8 cellular contexts compared by ENCODE assay signal in genomic region chr2:50143822-50144575, GRCh38.
A peak's percentile ranks its signal among the peaks of the same experiment; 100 is the strongest.
DNase-seq lines count a peak whose midpoint lies in the region; ATAC-seq, FAIRE-seq and TF ChIP-seq lines count a peak whose summit lies in the region.

No MANE protein-coding gene starts in this region.

- no peaks in the 10 kb centered on the region for H4K20me1 ChIP-seq in HCT116 (ENCODE audit: insufficient read depth)

- no peak for TF ChIP-seq EP300 in A549 (IDR thresholded peaks at IDR 0.05)

- ATAC-seq in A549 (peak; percentile 95 to 99), HCT116 (no peak), lung (ENCODE audit: insufficient read depth, low FRiP score) (peak; percentile 86), upper lobe of right lung (peak; percentile 82)

- no peak for FAIRE-seq in A549 (lab: Jason Lieb, UNC)

- TF ChIP-seq RAD21 in A549 (conservative IDR thresholded peaks at IDR 0.05 in 1 of 2, IDR thresholded peaks at IDR 0.05 in 1 of 2) (peak; percentile 72 to 75), HCT116 (IDR thresholded peaks at IDR 0.05; ENCODE audit: low read depth) (peak; percentile 19; the same call in 1 of the 2 replicates)

- H3K9ac ChIP-seq in HCT116 (ENCODE audit: low read length) (no peak overlapping the region), colonic mucosa (ENCODE audit: low read depth in 2 of 2, low read length in 2 of 2) (no peak overlapping the region)

- DNase-seq in A549 (ENCODE audit: low read depth in 1 of 2, low spot score in 1 of 2) (peak; percentile 15 to 57), GM10266 (ENCODE audit: extremely low spot score) (peak; percentile 30), HCT116 (ENCODE audit: low read depth, low spot score) (no peak), Peyer's patch (no peak), colonic mucosa (no peak), lung (ENCODE audit: low spot score) (no peak), upper lobe of right lung (no peak)

- H3K4me2 ChIP-seq in A549 (peak overlapping the region; percentile 94), HCT116 (ENCODE audit: low read length) (peak overlapping the region; percentile 36)

- no TSS peak for BruUV-seq in HCT116 (replicated peaks; lab: Mats Ljungman, UMichigan)

- H3K27me3 ChIP-seq in HCT116 (ENCODE audit: insufficient read depth, low read length) (no peaks in the 10 kb centered on the region), Peyer's patch (no peaks in the 10 kb centered on the region), colonic mucosa (no peaks in the 10 kb centered on the region), lung (ENCODE audit: control insufficient read depth, insufficient read depth) (no peaks in the 10 kb centered on the region), upper lobe of right lung (no peaks in the 10 kb centered on the region)

- H2AFZ ChIP-seq in HCT116 (ENCODE audit: low read depth, low read length, poor library complexity, severe bottlenecking), result no peak overlapping the region

- no peak for TF ChIP-seq POLR2A in A549 (IDR thresholded peaks at IDR 0.05; ENCODE audit: low read length)
- no peak for TF ChIP-seq POLR2A in HCT116 (IDR thresholded peaks at IDR 0.05; ENCODE audit: borderline replicate concordance, extremely low read depth, insufficient read depth, insufficient read length)
- no peak for TF ChIP-seq POLR2A in Peyer's patch (IDR thresholded peaks at IDR 0.05)

- H3K9me3 ChIP-seq in A549 (no peaks in the 10 kb centered on the region), HCT116 (ENCODE audit: control insufficient read depth in 1 of 2, insufficient read depth in 1 of 2, low read depth in 1 of 2, low read length in 2 of 2) (peaks cover 0 to 10% of the 10 kb centered on the region in 2 experiments; a peak in 2 of 4 replicates), Peyer's patch (no peaks in the 10 kb centered on the region), colonic mucosa (no peaks in the 10 kb centered on the region), lung (ENCODE audit: control insufficient read depth in 2 of 2, insufficient read depth in 1 of 2, low read length in 1 of 2) (no peaks in the 10 kb centered on the region), upper lobe of right lung (no peaks in the 10 kb centered on the region)

- WGBS in A549 (ENCODE audit: missing lambda C conversion rate), result 25% methylated on average over 5 of the region's 5 CpGs
- WGBS in lung, 2 donors, result 29 to 45% methylated on average over 5 of the region's 5 CpGs

- RAD21 ChIA-PET in HCT116 (lab: Charles Lee; ENCODE audit: low non-redundant PET in 1 of 2, low total read pairs in 2 of 2, uncharacterized antibody in 2 of 2, unreplicated experiment in 2 of 2), result no interaction called here

- TF ChIP-seq CTCF in A549 (IDR thresholded peaks at IDR 0.05) (peak; percentile 81), GM10266 (IDR thresholded peaks at IDR 0.05; ENCODE audit: control insufficient read depth, insufficient read depth, low read depth, missing control alignments) (peak; percentile 51), HCT116 (IDR thresholded peaks at IDR 0.05 in 2 of 3, conservative IDR thresholded peaks at IDR 0.05 in 1 of 3; ENCODE audit: borderline replicate concordance in 1 of 3, insufficient read depth in 1 of 3, low read depth in 2 of 3, low read length in 2 of 3) (peak; percentile 4 to 32 (median 25); a peak in 2 of 6 replicates), LNCAP (IDR thresholded peaks at IDR 0.05) (peak; percentile 45; the same call in 1 of the 2 replicates), Peyer's patch (IDR thresholded peaks at IDR 0.05) (peak in 4 of 6 experiments; percentile 34 to 75 (median 64)), colonic mucosa (IDR thresholded peaks at IDR 0.05) (peak; percentile 48), lung (IDR thresholded peaks at IDR 0.05; ENCODE audit: control extremely low read depth, extremely low read depth) (no peak), upper lobe of right lung (IDR thresholded peaks at IDR 0.05) (peak; percentile 61)

- no peaks in the 10 kb centered on the region for H3K9me2 ChIP-seq in HCT116 (ENCODE audit: insufficient read depth)

- intact Hi-C loops in HCT116 (cut with micrococcal nuclease) (loop anchor here (5.0 kb wide), 1 partner anchor 1542 kb away; no protein-coding TSS in a partner anchor), colonic mucosa (cut with DNase I) (no loop called here), upper lobe of right lung (cut with DNase I) (no loop called here)

- CTCF ChIA-PET in A549 (lab: Yijun Ruan, JAX), result interaction anchor here (0.7 to 2.1 kb wide), 14 partner anchors 9 to 1543 kb away, joined by 3 to 11 read pairs (median 4); no protein-coding TSS in a partner anchor
- CTCF ChIA-PET in HCT116 (lab: Charles Lee), result interaction anchor here (0.7 to 1.2 kb wide), 2 partner anchors 456 to 1544 kb away, joined by 3 to 6 read pairs; no protein-coding TSS in a partner anchor

- H3K36me3 ChIP-seq in HCT116 (ENCODE audit: control insufficient read depth in 1 of 2, insufficient read depth in 2 of 2, low read length in 2 of 2) (no peaks in the 10 kb centered on the region), Peyer's patch (no peaks in the 10 kb centered on the region), colonic mucosa (no peaks in the 10 kb centered on the region), lung (ENCODE audit: control insufficient read depth in 2 of 2, insufficient read depth in 2 of 2, low read length in 2 of 2) (no peaks in the 10 kb centered on the region), upper lobe of right lung (no peaks in the 10 kb centered on the region)

- POLR2A ChIA-PET in A549 (lab: Yijun Ruan, JAX) (no interaction called here), HCT116 (lab: Charles Lee) (no interaction called here)

- H3K27ac ChIP-seq in A549 (peak overlapping the region; percentile 44 to 59; a peak in 3 of 6 replicates), HCT116 (ENCODE audit: low read depth, low read length) (no peak overlapping the region), Peyer's patch (no peak overlapping the region), colonic mucosa (no peak overlapping the region), lung (ENCODE audit: low read depth in 1 of 2, low read length in 1 of 2) (no peak overlapping the region), upper lobe of right lung (no peak overlapping the region)

- no peaks in the 10 kb centered on the region for H3K79me2 ChIP-seq in HCT116 (ENCODE audit: insufficient read depth, low read length)

- no peaks in the 10 kb centered on the region for H3K4me1 ChIP-seq in A549
- H3K4me1 ChIP-seq in HCT116 (ENCODE audit: control insufficient read depth in 1 of 2, insufficient read depth in 2 of 2, low read length in 2 of 2), result no peaks in the 10 kb centered on the region
- H3K4me1 ChIP-seq in Peyer's patch, result peaks cover 0 to 6% (median 0%) of the 10 kb centered on the region in 4 donors
- H3K4me1 ChIP-seq in colonic mucosa, result no peaks in the 10 kb centered on the region
- no peaks in the 10 kb centered on the region for H3K4me1 ChIP-seq in lung (ENCODE audit: control insufficient read depth in 2 of 2, insufficient read depth in 2 of 2, low read length in 2 of 2)
- H3K4me1 ChIP-seq in upper lobe of right lung, result no peaks in the 10 kb centered on the region

- peak overlapping the region; percentile 42 for H3K4me3 ChIP-seq in A549
- no peak overlapping the region for H3K4me3 ChIP-seq in HCT116 (replicated peaks in 1 of 2; ENCODE audit: low read depth in 1 of 2, low read length in 2 of 2)
- peak overlapping the region in 2 of 4 donors; percentile 22 to 37 for H3K4me3 ChIP-seq in Peyer's patch
- no peak overlapping the region for H3K4me3 ChIP-seq in colonic mucosa
- H3K4me3 ChIP-seq in lung, result peak overlapping the region; percentile 16
- H3K4me3 ChIP-seq in upper lobe of right lung, result peak overlapping the region; percentile 37

TF ChIP-seq in A549, 52 proteins besides CTCF, POLR2A, EP300 and RAD21:
- TF ChIP-seq ZNF302 (CRISPR knock-in tag; IDR thresholded peaks at IDR 0.05) (no peak), HOXB13 (CRISPR knock-in tag; IDR thresholded peaks at IDR 0.05; ENCODE audit: low read depth) (no peak), EHF (CRISPR knock-in tag; IDR thresholded peaks at IDR 0.05) (no peak), HEYL (CRISPR knock-in tag; IDR thresholded peaks at IDR 0.05) (no peak), SMC3 (IDR thresholded peaks at IDR 0.05) (peak; percentile 63)

TF ChIP-seq in HCT116, 20 proteins besides CTCF, POLR2A, EP300 and RAD21:
- TF ChIP-seq EZH2phosphoT487 (IDR thresholded peaks at IDR 0.05; ENCODE audit: borderline replicate concordance) (no peak), CBX3 (IDR thresholded peaks at IDR 0.05; ENCODE audit: low read depth) (no peak), YY1 (IDR thresholded peaks at IDR 0.05; ENCODE audit: extremely low read depth, insufficient replicate concordance, low read depth, low read length) (no peak), SRF (IDR thresholded peaks at IDR 0.05; ENCODE audit: low read depth) (no peak), MAX (IDR thresholded peaks at IDR 0.05) (no peak), ELF1 (IDR thresholded peaks at IDR 0.05; ENCODE audit: borderline replicate concordance, low read depth) (no peak), ZFX (IDR thresholded peaks at IDR 0.05) (no peak)
- TF ChIP-seq, protein P1, sequence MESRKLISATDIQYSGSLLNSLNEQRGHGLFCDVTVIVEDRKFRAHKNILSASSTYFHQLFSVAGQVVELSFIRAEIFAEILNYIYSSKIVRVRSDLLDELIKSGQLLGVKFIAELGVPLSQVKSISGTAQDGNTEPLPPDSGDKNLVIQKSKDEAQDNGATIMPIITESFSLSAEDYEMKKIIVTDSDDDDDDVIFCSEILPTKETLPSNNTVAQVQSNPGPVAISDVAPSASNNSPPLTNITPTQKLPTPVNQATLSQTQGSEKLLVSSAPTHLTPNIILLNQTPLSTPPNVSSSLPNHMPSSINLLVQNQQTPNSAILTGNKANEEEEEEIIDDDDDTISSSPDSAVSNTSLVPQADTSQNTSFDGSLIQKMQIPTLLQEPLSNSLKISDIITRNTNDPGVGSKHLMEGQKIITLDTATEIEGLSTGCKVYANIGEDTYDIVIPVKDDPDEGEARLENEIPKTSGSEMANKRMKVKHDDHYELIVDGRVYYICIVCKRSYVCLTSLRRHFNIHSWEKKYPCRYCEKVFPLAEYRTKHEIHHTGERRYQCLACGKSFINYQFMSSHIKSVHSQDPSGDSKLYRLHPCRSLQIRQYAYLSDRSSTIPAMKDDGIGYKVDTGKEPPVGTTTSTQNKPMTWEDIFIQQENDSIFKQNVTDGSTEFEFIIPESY (IDR thresholded peaks at IDR 0.05; ENCODE audit: extremely low read depth, insufficient replicate concordance, low read length), result no peak
TF ChIP-seq in HCT116: peak in this region for 0.

Comparison
In these comparisons a context has a peak if more than half of its experiments do, and no peak if none do; other contexts are left out.
1. DNase-seq: peak in A549 (2 of 2) and GM10266 (single experiment); none in HCT116 (single experiment), Peyer's patch (0 of 3), colonic mucosa (single experiment), lung (single experiment) and upper lobe of right lung (single experiment).
2. H3K27ac ChIP-seq: peak in A549 (2 of 2); none in HCT116 (single experiment), Peyer's patch (0 of 4), colonic mucosa (single experiment), lung (0 of 2) and upper lobe of right lung (single experiment).
3. H3K4me3 ChIP-seq: peak in A549 (single experiment), lung (single experiment) and upper lobe of right lung (single experiment); none in HCT116 (0 of 2) and colonic mucosa (single experiment).
4. Of the 6 proteins assayed by ChIP-seq in both A549 and HCT116: peak only in A549: none; only in HCT116: none; in both: CTCF and RAD21; in neither: 4.